Comparison of ENCODE assay signal across 25 cellular contexts in the genomic region with DNA sequence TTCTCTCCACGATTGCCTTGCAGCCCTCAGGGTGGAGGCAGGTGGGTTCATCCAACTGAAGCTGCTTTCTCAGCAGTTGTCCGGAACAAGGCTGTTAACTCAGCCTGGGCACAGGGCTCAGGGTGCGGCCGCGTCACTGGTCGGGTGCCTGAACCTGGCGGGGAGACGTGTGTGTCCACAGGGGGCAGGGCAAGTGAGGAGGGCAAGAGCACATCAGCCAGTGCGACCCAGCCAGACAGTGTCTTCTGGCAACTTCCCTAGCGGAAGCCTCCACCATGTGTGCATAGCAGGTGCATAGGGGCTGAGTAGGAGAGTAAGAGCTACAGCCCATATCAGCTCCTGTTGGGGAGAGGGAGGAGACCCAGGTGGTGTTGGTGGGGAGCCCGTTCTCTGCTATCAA.
"Had no signal": no experiment of that assay in that cellular context is flagged by ENCODE, and none has a peak within 500 bp of the region (broad histone marks: within the 10 kb centered on the region; RNA-seq: fewer than 3 reads in every experiment).

No MANE protein-coding gene starts in this region.

- H3K36me3 ChIP-seq: gastrocnemius medialis, heart left ventricle, left lung, neural progenitor cell, right lobe of liver, stomach, thyroid gland had no signal

- ATAC-seq: effector memory CD8-positive, alpha-beta T cell; gastrocnemius medialis; heart left ventricle; left cardiac atrium; left lung; naive thymus-derived CD4-positive, alpha-beta T cell; psoas muscle; right lobe of liver had no signal

- H3K27ac ChIP-seq: coronary artery, gastrocnemius medialis, heart left ventricle, hepatocyte, left lung, neural progenitor cell, psoas muscle, right lobe of liver, stomach, thyroid gland had no signal

- H3K9me3 ChIP-seq: gastrocnemius medialis, heart left ventricle, left lung, psoas muscle, right lobe of liver, stomach, thyroid gland had no signal

- H3K9ac ChIP-seq: neural progenitor cell had no signal

- H3K27ac Mint-ChIP-seq: effector memory CD8-positive, alpha-beta T cell; naive thymus-derived CD4-positive, alpha-beta T cell; nephron; neural progenitor cell; type B pancreatic cell had no signal

- H3K4me1 ChIP-seq: gastrocnemius medialis, left lung, neural progenitor cell, thyroid gland had no signal

- H3K4me3 ChIP-seq: coronary artery, gastrocnemius medialis, heart left ventricle, hepatocyte, left lung, neural progenitor cell, psoas muscle, right lobe of liver, stomach, thyroid gland had no signal

- H3K4me3 Mint-ChIP-seq: effector memory CD8-positive, alpha-beta T cell; naive thymus-derived CD4-positive, alpha-beta T cell; nephron; neural progenitor cell; type B pancreatic cell had no signal

- DNase-seq: dermis blood vessel endothelial cell; effector memory CD8-positive, alpha-beta T cell; erythroblast; gastrocnemius medialis; heart left ventricle; left cardiac atrium; mesendoderm; midbrain; naive thymus-derived CD4-positive, alpha-beta T cell; nucleus accumbens; psoas muscle; right lobe of liver; small intestine; stimulated activated CD4-positive, alpha-beta T cell treated with anti-CD3 and anti-CD28 coated beads, Interleukin-15, amount 100 ng/mL, for 24 hours; stimulated activated CD4-positive, alpha-beta T cell treated with anti-CD3 and anti-CD28 coated beads, Interleukin-2, amount 100 ng/mL, for 48 hours; stimulated activated naive CD4-positive, alpha-beta T cell treated with Interleukin-2 at 50 U/mL for 16 hours; stomach; thyroid gland had no signal

- H3K79me2 ChIP-seq: hepatocyte had no signal

- H3K9me3 Mint-ChIP-seq: nephron, neural progenitor cell, type B pancreatic cell had no signal

- H3K27me3 ChIP-seq: gastrocnemius medialis, heart left ventricle, hepatocyte, left lung, neural progenitor cell, right lobe of liver, stomach, thyroid gland had no signal

- H3K4me1 Mint-ChIP-seq: naive thymus-derived CD4-positive, alpha-beta T cell; neural progenitor cell had no signal

- H3K36me3 Mint-ChIP-seq: naive thymus-derived CD4-positive, alpha-beta T cell; neural progenitor cell; type B pancreatic cell had no signal

- FAIRE-seq: endometrium, small intestine had no signal

- H2AFZ ChIP-seq: hepatocyte, neural progenitor cell had no signal

- H3K4me2 ChIP-seq: hepatocyte, neural progenitor cell had no signal
